ENCODE assay signal across 18 cellular contexts in genomic region chr17:81444610-81445339, GRCh38.
"Had no signal": no experiment of that assay in that cellular context is flagged by ENCODE, and none has a peak within 500 bp of the region (broad histone marks: within the 10 kb centered on the region; RNA-seq: fewer than 3 reads in every experiment).

No MANE protein-coding gene starts in this region.

- ATAC-seq: gastroesophageal sphincter; left colon; left ventricle myocardium superior; psoas muscle; stimulated activated memory B cell treated with anti-CD40 and anti-IgM and Interleukin-4, amounts not matched to agents 10 μg/mL and 1 μg/mL and 100 μg/mL, for 72 hours had no signal

- DNase-seq: effector memory CD4-positive, alpha-beta T cell; glutamatergic neuron; left colon; left ventricle myocardium superior; mesenchymal stem cell; midbrain; psoas muscle; retina; right lobe of liver; spleen; stimulated activated CD4-positive, alpha-beta T cell treated with anti-CD3 and anti-CD28 coated beads, Interleukin-15, amount 100 ng/mL, for 24 hours; stimulated activated CD4-positive, alpha-beta T cell treated with anti-CD3 and anti-CD28 coated beads, Interleukin-1b, Interleukin-23, amount 100 ng/mL, for 48 hours; stimulated activated CD4-positive, alpha-beta T cell treated with anti-CD3 and anti-CD28 coated beads, Interleukin-4, amount 100 ng/mL, for 24 hours; thyroid gland had no signal

- H3K4me1 Mint-ChIP-seq: nephron had no signal

- H3K27me3 Mint-ChIP-seq: type B pancreatic cell had no signal

- H3K27ac Mint-ChIP-seq: nephron; stimulated activated memory B cell treated with anti-CD40 and anti-IgM and Interleukin-4, amounts not matched to agents 10 μg/mL and 1 μg/mL and 100 μg/mL, for 72 hours; type B pancreatic cell had no signal

- H3K36me3 Mint-ChIP-seq: stimulated activated memory B cell treated with anti-CD40 and anti-IgM and Interleukin-4, amounts not matched to agents 10 μg/mL and 1 μg/mL and 100 μg/mL, for 72 hours; type B pancreatic cell had no signal

- H3K9me3 Mint-ChIP-seq: nephron; stimulated activated memory B cell treated with anti-CD40 and anti-IgM and Interleukin-4, amounts not matched to agents 10 μg/mL and 1 μg/mL and 100 μg/mL, for 72 hours; type B pancreatic cell had no signal

- H3K4me3 Mint-ChIP-seq: nephron; stimulated activated memory B cell treated with anti-CD40 and anti-IgM and Interleukin-4, amounts not matched to agents 10 μg/mL and 1 μg/mL and 100 μg/mL, for 72 hours; type B pancreatic cell had no signal
